8 cellular contexts compared by ENCODE assay signal in genomic region chr17:8015957-8016631, GRCh38. TPM values are rescaled to one million over a fixed set of nuclear protein-coding genes. Genes with fewer than 3 reads are reported as not detected.
DNase-seq lines count a peak whose midpoint lies in the region; ATAC-seq, FAIRE-seq and TF ChIP-seq lines count a peak whose summit lies in the region.

No MANE protein-coding gene starts in this region.

- H3K79me2 ChIP-seq in fibroblast of lung (ENCODE audit: control insufficient read depth, insufficient read depth, low read length), result no peaks in the 10 kb centered on the region

- H3K4me3 ChIP-seq in CD8-positive, alpha-beta T cell (ENCODE audit: low read depth, low read length), result peak overlapping the region; percentile 55
- H3K4me3 ChIP-seq in fibroblast of lung (replicated peaks in 1 of 4; ENCODE audit: control extremely low read depth in 1 of 4, insufficient read depth in 1 of 4, low read depth in 3 of 4, low read length in 4 of 4), result peak overlapping the region in 2 of 4 experiments; percentile 10 to 20

- H3K4me3 Mint-ChIP-seq in CD8-positive, alpha-beta T cell, result peak overlapping the region; percentile 81
- peak overlapping the region; percentile 66 for H3K4me3 Mint-ChIP-seq in activated CD4-positive, alpha-beta T cell treated with anti-CD3 and anti-CD28 coated beads, Interleukin-2, amount 10 ng/mL, durations not matched to agents 7 days and 5 days

- TF ChIP-seq CTCF in CD8-positive, alpha-beta T cell (IDR thresholded peaks at IDR 0.05), result no peak
- TF ChIP-seq CTCF in fibroblast of lung (conservative IDR thresholded peaks at IDR 0.05 in 1 of 2, IDR thresholded peaks at IDR 0.05 in 1 of 2; ENCODE audit: low read depth in 1 of 2, low read length in 2 of 2) (no peak), omental fat pad (IDR thresholded peaks at IDR 0.05) (no peak)

- no peaks in the 10 kb centered on the region for H3K36me3 Mint-ChIP-seq in CD8-positive, alpha-beta T cell
- no peaks in the 10 kb centered on the region for H3K36me3 Mint-ChIP-seq in activated CD4-positive, alpha-beta T cell treated with anti-CD3 and anti-CD28 coated beads, Interleukin-2, amount 10 ng/mL, durations not matched to agents 7 days and 5 days (ENCODE audit: low read depth)

- H3K4me1 Mint-ChIP-seq in CD8-positive, alpha-beta T cell (ENCODE audit: low read depth), result peaks cover 12% of the 10 kb centered on the region
- H3K4me1 Mint-ChIP-seq in activated CD4-positive, alpha-beta T cell treated with anti-CD3 and anti-CD28 coated beads, Interleukin-2, amount 10 ng/mL, durations not matched to agents 7 days and 5 days, result peaks cover 11% of the 10 kb centered on the region

- CTCF ChIA-PET in CD8-positive, alpha-beta T cell (lab: Charles Lee), result interaction anchor here (0.6 to 1.2 kb wide), 6 partner anchors 26 to 94 kb away, joined by 3 to 4 read pairs (median 3); no protein-coding TSS in a partner anchor
- CTCF ChIA-PET in activated CD4-positive, alpha-beta T cell treated with anti-CD3 and anti-CD28 coated beads, Interleukin-2, amount 10 ng/mL, durations not matched to agents 7 days and 5 days (lab: Charles Lee), result interaction anchor here (0.6 to 3.1 kb wide), 6 partner anchors 9 to 63 kb away, joined by 3 to 12 read pairs (median 3); partner anchors contain the start of gene GUCY2D

- H3K27ac ChIP-seq in CD8-positive, alpha-beta T cell (ENCODE audit: low read depth, low read length), result no peak overlapping the region
- no peak overlapping the region for H3K27ac ChIP-seq in fibroblast of lung (ENCODE audit: insufficient read depth, low read length)

- H3K9me3 Mint-ChIP-seq in CD8-positive, alpha-beta T cell, result no peaks in the 10 kb centered on the region
- no peaks in the 10 kb centered on the region for H3K9me3 Mint-ChIP-seq in activated CD4-positive, alpha-beta T cell treated with anti-CD3 and anti-CD28 coated beads, Interleukin-2, amount 10 ng/mL, durations not matched to agents 7 days and 5 days

- H3K4me2 ChIP-seq in fibroblast of lung (ENCODE audit: extremely low read depth, insufficient read depth, low read length), result peak overlapping the region; percentile 25

- H3K9ac ChIP-seq in fibroblast of lung (ENCODE audit: insufficient read depth, low read length), result no peak overlapping the region

- no peak for FAIRE-seq in RCC 7860 (lab: Jason Lieb, UNC)

- ATAC-seq in CD8-positive, alpha-beta T cell, result peak; percentile 47
- ATAC-seq in omental fat pad (ENCODE audit: low FRiP score) (peak; percentile 49), GM21737 (IDR thresholded peaks at IDR 0.05; ENCODE audit: unreplicated experiment) (no peak), GM21576 (IDR thresholded peaks at IDR 0.05; ENCODE audit: unreplicated experiment) (no peak)

- no peaks in the 10 kb centered on the region for H4K20me1 ChIP-seq in fibroblast of lung (ENCODE audit: control insufficient read depth, extremely low read depth, insufficient read depth, low read length)

- POLR2A ChIA-PET in CD8-positive, alpha-beta T cell (lab: Charles Lee), result interaction anchor here (1.0 kb wide), 1 partner anchor 14 kb away, joined by 3 read pairs; the partner anchor contains the start of gene GUCY2D
- POLR2A ChIA-PET in activated CD4-positive, alpha-beta T cell treated with anti-CD3 and anti-CD28 coated beads, Interleukin-2, amount 10 ng/mL, durations not matched to agents 7 days and 5 days (lab: Charles Lee), result no interaction called here

- H3K36me3 ChIP-seq in CD8-positive, alpha-beta T cell (ENCODE audit: insufficient read depth, low read length), result no peaks in the 10 kb centered on the region
- H3K36me3 ChIP-seq in fibroblast of lung (ENCODE audit: control insufficient read depth, insufficient read depth, low read length), result no peaks in the 10 kb centered on the region

- H3K27ac Mint-ChIP-seq in CD8-positive, alpha-beta T cell, result no peak overlapping the region
- no peak overlapping the region for H3K27ac Mint-ChIP-seq in activated CD4-positive, alpha-beta T cell treated with anti-CD3 and anti-CD28 coated beads, Interleukin-2, amount 10 ng/mL, durations not matched to agents 7 days and 5 days

- peak in 1 of 7 experiments; percentile 15 for DNase-seq in CD8-positive, alpha-beta T cell
- no peak for DNase-seq in activated CD4-positive, alpha-beta T cell treated with anti-CD3 and anti-CD28 coated beads, Interleukin-2, amount 10 ng/mL, durations not matched to agents 7 days and 5 days
- peak in 1 of 2 donors; percentile 15 for DNase-seq in fibroblast of lung (ENCODE audit: low read depth in 2 of 2)
- no peak for DNase-seq in omental fat pad (ENCODE audit: low spot score)
- DNase-seq in RCC 7860 (ENCODE audit: low spot score), result no peak
- no peak for DNase-seq in OCI-M2 (lab: John Stamatoyannopoulos, UW; ENCODE audit: unreplicated experiment)

- no peak overlapping the region for H2AFZ ChIP-seq in fibroblast of lung (ENCODE audit: low read length)

- peaks cover 13% of the 10 kb centered on the region for H3K27me3 Mint-ChIP-seq in CD8-positive, alpha-beta T cell (ENCODE audit: low read depth)
- peaks cover 21% of the 10 kb centered on the region for H3K27me3 Mint-ChIP-seq in activated CD4-positive, alpha-beta T cell treated with anti-CD3 and anti-CD28 coated beads, Interleukin-2, amount 10 ng/mL, durations not matched to agents 7 days and 5 days

- intact Hi-C loops in CD8-positive, alpha-beta T cell (cut with DNase I, micrococcal nuclease), result loop anchor here (2.0 kb wide), 1 partner anchor 41 kb away; no protein-coding TSS in a partner anchor

- peaks cover 8% of the 10 kb centered on the region for H3K4me1 ChIP-seq in CD8-positive, alpha-beta T cell (ENCODE audit: insufficient read depth, low read length)
- no peaks in the 10 kb centered on the region for H3K4me1 ChIP-seq in fibroblast of lung (ENCODE audit: control insufficient read depth, extremely low read depth, insufficient read depth, low read length)

- H3K9me3 ChIP-seq in CD8-positive, alpha-beta T cell (ENCODE audit: low read length), result no peaks in the 10 kb centered on the region
- no peaks in the 10 kb centered on the region for H3K9me3 ChIP-seq in fibroblast of lung (ENCODE audit: control insufficient read depth, insufficient read depth, low read depth, low read length)

- no peaks in the 10 kb centered on the region for H3K27me3 ChIP-seq in CD8-positive, alpha-beta T cell (ENCODE audit: insufficient read depth, low read length)
- H3K27me3 ChIP-seq in fibroblast of lung (ENCODE audit: control insufficient read depth, insufficient read depth, low read length), result peaks cover 18% of the 10 kb centered on the region

RNA-seq across cellular contexts. Expression of gene GUCY2D, which starts 13.7 kb away (rescaled TPM):
- not detected for total RNA-seq in CD8-positive, alpha-beta T cell
- total RNA-seq in activated CD4-positive, alpha-beta T cell treated with anti-CD3 and anti-CD28 coated beads, Interleukin-2, amount 10 ng/mL, durations not matched to agents 7 days and 5 days, result not detected
- total RNA-seq in fibroblast of lung, result not detected in 2 replicates
- not detected in 2 replicates for polyA plus RNA-seq in fibroblast of lung
- polyA plus RNA-seq in fibroblast of lung (2012), result not detected in 2 replicates
- not detected in 2 replicates for polyA minus RNA-seq in fibroblast of lung (ENCODE audit: low replicate concordance)
- under 1 TPM in 2 of 4 donors, not detected in 2; 0.09 to 0.12 TPM for total RNA-seq in omental fat pad

RNA-seq across cellular contexts. Expression of gene ALOX15B, which starts 22.8 kb away (rescaled TPM):
- total RNA-seq in CD8-positive, alpha-beta T cell, result not detected
- not detected for total RNA-seq in activated CD4-positive, alpha-beta T cell treated with anti-CD3 and anti-CD28 coated beads, Interleukin-2, amount 10 ng/mL, durations not matched to agents 7 days and 5 days
- total RNA-seq in fibroblast of lung, result not detected in 2 replicates
- not detected in 2 replicates for polyA plus RNA-seq in fibroblast of lung
- not detected in 2 replicates for polyA plus RNA-seq in fibroblast of lung (2012)
- polyA minus RNA-seq in fibroblast of lung (ENCODE audit: low replicate concordance), result not detected in 2 replicates
- total RNA-seq in omental fat pad, result 1 to 10 TPM; 3.8 to 9.8 (median 8.2) TPM

Comparison
In these comparisons a context has a peak if more than half of its experiments do, and no peak if none do; other contexts are left out.
1. ATAC-seq: peak in CD8-positive, alpha-beta T cell (single experiment) and omental fat pad (single experiment); none in GM21737 (single experiment) and GM21576 (single experiment).